17 cellular contexts compared by ENCODE assay signal in genomic region chr10:70523549-70523948, GRCh38.
"Had no signal": no experiment of that assay in that cellular context is flagged by ENCODE, and none has a peak within 500 bp of the region (broad histone marks: within the 10 kb centered on the region; RNA-seq: fewer than 3 reads in every experiment).

No MANE protein-coding gene starts in this region.

- ATAC-seq: left lung; sciatic nerve; stimulated activated naive B cell treated with anti-CD40 and anti-IgM and Interleukin-4, amounts not matched to agents 10 μg/mL and 1 μg/mL and 100 μg/mL, for 72 hours; stimulated activated naive CD8-positive, alpha-beta T cell treated with anti-CD3 and anti-CD28 coated beads, Interleukin-15, amount 100 ng/mL, for 72 hours had no signal

- H3K4me3 ChIP-seq: coronary artery, left lung, lung, spleen, thoracic aorta, transverse colon had no signal

- H3K36me3 ChIP-seq: left lung, thoracic aorta, transverse colon had no signal

- H3K4me1 ChIP-seq: left lung had no signal

- H3K9me3 ChIP-seq: left lung, spleen, thoracic aorta, transverse colon had no signal

- H3K27ac ChIP-seq: coronary artery, left lung, spleen, thoracic aorta, transverse colon had no signal

- H3K27me3 ChIP-seq: left lung, spleen, transverse colon had no signal

- DNase-seq: effector CD4-positive, alpha-beta T cell; immature natural killer cell; left lung; mesenchymal stem cell; naive B cell; spleen; stimulated activated CD4-positive, alpha-beta T cell treated with anti-CD3 and anti-CD28 coated beads, Interleukin-15, amount 100 ng/mL, for 24 hours; stimulated activated CD4-positive, alpha-beta T cell treated with anti-CD3 and anti-CD28 coated beads, Interleukin-1b, Interleukin-23, amount 100 ng/mL, for 48 hours; stimulated activated CD4-positive, alpha-beta T cell treated with anti-CD3 and anti-CD28 coated beads, Interleukin-4, amount 100 ng/mL, for 4 hours; stimulated activated naive B cell treated with anti-CD40 and anti-IgM and Interleukin-4, amounts not matched to agents 10 μg/mL and 1 μg/mL and 100 μg/mL, for 72 hours; stimulated activated naive CD8-positive, alpha-beta T cell treated with anti-CD3 and anti-CD28 coated beads, Interleukin-15, amount 100 ng/mL, for 72 hours; substantia nigra; transverse colon had no signal
